ENCODE assay signal across 9 cellular contexts in genomic region chr3:137105277-137105977, GRCh38.
A peak's percentile ranks its signal among the peaks of the same experiment; 100 is the strongest.
DNase-seq lines count a peak whose midpoint lies in the region; ATAC-seq and TF ChIP-seq lines count a peak whose summit lies in the region.
"Had no signal": no experiment of that assay in that cellular context is flagged by ENCODE, and none has a peak within 500 bp of the region (broad histone marks: within the 10 kb centered on the region; RNA-seq: fewer than 3 reads in every experiment).

No MANE protein-coding gene starts in this region.

- no peak overlapping the region for H3K4me3 ChIP-seq in fibroblast of mammary gland (ENCODE audit: control insufficient read depth, low read depth, low read length)

- H3K27ac Mint-ChIP-seq in nephron progenitor cell: no peak overlapping the region
- H3K27ac Mint-ChIP-seq: activated T-cell treated with anti-CD3 and anti-CD28 coated beads, Interleukin-2, amount 50 U/mL, for 72 hours had no signal

- H3K27me3 Mint-ChIP-seq in nephron progenitor cell (ENCODE audit: low read depth, poor library complexity): peaks cover 4% of the 10 kb centered on the region

- no peak overlapping the region for H3K4me3 Mint-ChIP-seq in nephron progenitor cell
- H3K4me3 Mint-ChIP-seq: activated T-cell treated with anti-CD3 and anti-CD28 coated beads, Interleukin-2, amount 50 U/mL, for 72 hours had no signal

- ATAC-seq in GM21619 (IDR thresholded peaks at IDR 0.05; ENCODE audit: unreplicated experiment) (peak; percentile 63), HG03565 (IDR thresholded peaks at IDR 0.05; ENCODE audit: unreplicated experiment) (no peak)

- peak; percentile 20 for DNase-seq in DMS153 treated with DMSO at 0.1 percent for 48 hours (lab: John Stamatoyannopoulos, UW; ENCODE audit: unreplicated experiment)
- DNase-seq in NCI-H1436 treated with DMSO at 0.1 percent for 48 hours (lab: John Stamatoyannopoulos, UW): peak; percentile 16
- peak; percentile 75 for DNase-seq in SKM-1 treated with dmso at 0.1 percent for 144 hours (lab: John Stamatoyannopoulos, UW; ENCODE audit: unreplicated experiment)
- DNase-seq in fibroblast of mammary gland (ENCODE audit: low read depth): peak; percentile 66
- DNase-seq in nephron progenitor cell: peak; percentile 42
- DNase-seq in islet precursor cell: no peak

- H3K9me3 Mint-ChIP-seq in nephron progenitor cell: no peaks in the 10 kb centered on the region
- H3K9me3 Mint-ChIP-seq: activated T-cell treated with anti-CD3 and anti-CD28 coated beads, Interleukin-2, amount 50 U/mL, for 72 hours had no signal

- TF ChIP-seq CTCF in fibroblast of mammary gland (conservative IDR thresholded peaks at IDR 0.05; ENCODE audit: control insufficient read depth, insufficient read depth, low read depth, low read length) (peak; percentile 60), nephron progenitor cell (IDR thresholded peaks at IDR 0.05) (peak; percentile 69)

- no peaks in the 10 kb centered on the region for H3K36me3 Mint-ChIP-seq in nephron progenitor cell (ENCODE audit: low read depth)

- H3K4me1 Mint-ChIP-seq in nephron progenitor cell: peaks cover 8% of the 10 kb centered on the region
